8 cellular contexts compared by ENCODE assay signal in genomic region chr5:36241636-36242533, GRCh38. TPM values are rescaled to one million over a fixed set of nuclear protein-coding genes. Genes with fewer than 3 reads are reported as not detected.
A peak's percentile ranks its signal among the peaks of the same experiment; 100 is the strongest.
DNase-seq lines count a peak whose midpoint lies in the region; ATAC-seq and FAIRE-seq lines count a peak whose summit lies in the region.

TSS of gene NADK2 (minus strand) at chr5:36241925. CDS start at chr5:36241798, 127 bp downstream.

- peak within 1 kb of the TSS; percentile 88 to 91 for H3K4me3 Mint-ChIP-seq in effector memory CD8-positive, alpha-beta T cell

- peaks cover 7% of the 10 kb centered on the region for H3K36me3 Mint-ChIP-seq in effector memory CD8-positive, alpha-beta T cell (ENCODE audit: insufficient read depth)

- peak within 1 kb of the TSS; percentile 89 to 97 for H3K27ac Mint-ChIP-seq in effector memory CD8-positive, alpha-beta T cell

- ATAC-seq in GM21367 (IDR thresholded peaks at IDR 0.05; ENCODE audit: unreplicated experiment) = peak; percentile 92
- ATAC-seq in effector memory CD8-positive, alpha-beta T cell (replicated peaks) = peak; percentile 82

- no peaks in the 10 kb centered on the region for H3K27me3 Mint-ChIP-seq in effector memory CD8-positive, alpha-beta T cell

- DNase-seq in Caki2 (ENCODE audit: low read depth) (peak; percentile 99), HTR-8/SVneo (ENCODE audit: insufficient read length, low spot score) (peak; percentile 97), NOMO-1 treated with DMSO at 0.1 percent for 48 hours (lab: John Stamatoyannopoulos, UW; ENCODE audit: unreplicated experiment) (peak; percentile 100), medulla oblongata (ENCODE audit: extremely low spot score) (peak; percentile 99)
- peak; percentile 85 to 89 for DNase-seq in activated CD8-positive, alpha-beta memory T cell treated with anti-CD3 and anti-CD28 coated beads for 4 hours (ENCODE audit: low read depth in 2 of 2)
- DNase-seq in effector memory CD8-positive, alpha-beta T cell = peak; percentile 91 to 94 (median 92)
- peak; percentile 83 for DNase-seq in stimulated activated CD8-positive, alpha-beta memory T cell treated with anti-CD3 and anti-CD28 coated beads, Interleukin-12 subunit alpha, Interleukin-12 subunit beta, amount 100 ng/mL, for 1 hour (ENCODE audit: low read depth)

- H3K9me3 Mint-ChIP-seq in effector memory CD8-positive, alpha-beta T cell = no peaks in the 10 kb centered on the region

- H3K4me1 Mint-ChIP-seq in effector memory CD8-positive, alpha-beta T cell (ENCODE audit: low read depth in 2 of 2) = peaks cover 26 to 40% of the 10 kb centered on the region in 2 donors

- FAIRE-seq in HTR-8/SVneo (lab: Jason Lieb, UNC) = peak; percentile 97

- in situ Hi-C loops in Caki2 (cut with HindIII; ENCODE audit: low pct_unique_long_range_greater_than_20kb, low sequenced_read_pairs) = no loop called here

RNA-seq across cellular contexts. Expression of gene NADK2, which starts in this region (rescaled TPM):
- total RNA-seq in Caki2 (2014; rRNA removed; shearing (Covaris generic); ENCODE audit: low replicate concordance) = 23.7 and 38.4 TPM in 2 replicates

Comparison
In these comparisons a context has a peak if more than half of its experiments do, and no peak if none do; other contexts are left out.
1. Peak in every context shown above with its lines: DNase-seq and ATAC-seq.